8 cellular contexts compared by ENCODE assay signal in the genomic region with DNA sequence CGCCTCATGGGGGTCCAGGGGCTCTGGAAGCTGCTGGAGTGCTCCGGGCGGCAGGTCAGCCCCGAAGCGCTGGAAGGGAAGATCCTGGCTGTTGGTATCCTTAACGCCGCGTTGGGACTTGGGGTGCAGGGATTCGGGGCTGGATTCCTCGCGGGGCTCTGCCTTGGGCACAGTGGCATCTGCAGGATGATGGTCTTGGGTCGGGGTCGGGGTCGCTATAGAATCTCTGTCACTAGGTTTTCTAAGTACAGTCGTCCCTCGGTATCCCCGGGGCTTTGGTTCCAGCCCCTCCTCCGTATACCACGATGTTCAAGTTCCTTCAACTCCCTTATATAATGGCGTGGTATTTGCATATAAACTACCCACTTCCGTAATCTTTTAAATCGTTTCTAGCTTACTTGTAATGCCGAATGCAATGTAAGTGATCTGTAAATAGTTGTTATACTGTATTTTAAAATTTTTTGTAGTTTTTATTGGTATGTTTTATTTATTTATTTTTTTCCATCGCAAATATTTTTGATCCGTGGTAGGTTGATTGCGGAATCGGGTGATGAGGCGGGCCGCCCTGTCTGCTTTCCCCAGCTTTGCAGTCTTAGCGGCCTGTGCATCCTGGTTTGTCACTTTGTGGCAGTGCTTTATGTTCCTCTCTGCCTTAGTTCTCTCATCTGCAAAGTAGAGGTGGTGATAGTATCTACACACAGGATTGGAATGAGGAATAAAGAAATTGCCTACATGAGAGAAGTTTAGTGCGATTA. TPM values are rescaled to one million over a fixed set of nuclear protein-coding genes. Genes with fewer than 3 reads are reported as not detected.
DNase-seq lines count a peak whose midpoint lies in the region; ATAC-seq, FAIRE-seq and TF ChIP-seq lines count a peak whose summit lies in the region.

No MANE protein-coding gene starts in this region.

- H3K27ac ChIP-seq in pancreas: peak overlapping the region; percentile 97 to 99 (median 98)

- H3K4me3 Mint-ChIP-seq in Calu3 (ENCODE audit: low read depth, unreplicated experiment): peak overlapping the region; percentile 70
- H3K4me3 Mint-ChIP-seq in activated naive CD4-positive, alpha-beta T cell treated with anti-CD3 and anti-CD28 coated beads for 36 hours: peak overlapping the region; percentile 92
- peak overlapping the region; percentile 96 for H3K4me3 Mint-ChIP-seq in glutamatergic neuron (ENCODE audit: unreplicated experiment)

- H3K4me3 ChIP-seq in pancreas: peak overlapping the region; percentile 64 to 93 (median 84)

- 0% methylated on average over 31 of the region's 31 CpGs for WGBS in pancreas, 2 donors

- no peaks in the 10 kb centered on the region for H3K27me3 Mint-ChIP-seq in Calu3 (ENCODE audit: unreplicated experiment)
- no peaks in the 10 kb centered on the region for H3K27me3 Mint-ChIP-seq in activated naive CD4-positive, alpha-beta T cell treated with anti-CD3 and anti-CD28 coated beads for 36 hours (ENCODE audit: low read depth)
- H3K27me3 Mint-ChIP-seq in glutamatergic neuron (ENCODE audit: unreplicated experiment): peaks cover 7% of the 10 kb centered on the region

- no peaks in the 10 kb centered on the region for H3K9me3 Mint-ChIP-seq in Calu3 (ENCODE audit: low read depth, unreplicated experiment)
- no peaks in the 10 kb centered on the region for H3K9me3 Mint-ChIP-seq in activated naive CD4-positive, alpha-beta T cell treated with anti-CD3 and anti-CD28 coated beads for 36 hours
- peaks cover 15% of the 10 kb centered on the region for H3K9me3 Mint-ChIP-seq in glutamatergic neuron (ENCODE audit: unreplicated experiment)

- H3K9me3 ChIP-seq in pancreas: no peaks in the 10 kb centered on the region

- DNase-seq in Calu3 (no peak), RKO (ENCODE audit: low spot score) (peak; percentile 80), glutamatergic neuron (no peak), pancreas (peak in 3 of 6 donors; percentile 26 to 69 (median 34)), epidermal melanocyte (ENCODE audit: insufficient read length, low spot score) (no peak)
- DNase-seq in activated naive CD4-positive, alpha-beta T cell treated with anti-CD3 and anti-CD28 coated beads for 36 hours: peak; percentile 64

- no peaks in the 10 kb centered on the region for H3K27me3 ChIP-seq in pancreas

- peaks cover 31% of the 10 kb centered on the region for H3K36me3 Mint-ChIP-seq in Calu3 (ENCODE audit: insufficient read depth, unreplicated experiment)
- H3K36me3 Mint-ChIP-seq in activated naive CD4-positive, alpha-beta T cell treated with anti-CD3 and anti-CD28 coated beads for 36 hours (ENCODE audit: low read depth): peaks cover 2% of the 10 kb centered on the region
- H3K36me3 Mint-ChIP-seq in glutamatergic neuron (ENCODE audit: unreplicated experiment): no peaks in the 10 kb centered on the region

- no peaks in the 10 kb centered on the region for H3K4me1 Mint-ChIP-seq in Calu3 (ENCODE audit: low read depth, unreplicated experiment)
- H3K4me1 Mint-ChIP-seq in activated naive CD4-positive, alpha-beta T cell treated with anti-CD3 and anti-CD28 coated beads for 36 hours (ENCODE audit: low read depth): peaks cover 35% of the 10 kb centered on the region
- peaks cover 9% of the 10 kb centered on the region for H3K4me1 Mint-ChIP-seq in glutamatergic neuron (ENCODE audit: low read depth, unreplicated experiment)

- no peak for FAIRE-seq in pancreas (lab: Jason Lieb, UNC)

- peak overlapping the region; percentile 36 for H3K27ac Mint-ChIP-seq in Calu3 (ENCODE audit: unreplicated experiment)
- peak overlapping the region; percentile 96 for H3K27ac Mint-ChIP-seq in activated naive CD4-positive, alpha-beta T cell treated with anti-CD3 and anti-CD28 coated beads for 36 hours
- H3K27ac Mint-ChIP-seq in glutamatergic neuron (ENCODE audit: unreplicated experiment): peak overlapping the region; percentile 97

- CTCF ChIA-PET in Calu3 (lab: Charles Lee): interaction anchor here (0.6 kb wide), 1 partner anchor 252 kb away, joined by 3 read pairs; no protein-coding TSS in a partner anchor
- CTCF ChIA-PET in activated naive CD4-positive, alpha-beta T cell treated with anti-CD3 and anti-CD28 coated beads for 36 hours (lab: Charles Lee): interaction anchor here (0.7 to 4.5 kb wide), 9 partner anchors 24 to 264 kb away, joined by 3 to 23 read pairs (median 4); a partner anchor contains a TSS

- intact Hi-C loops in Calu3 (cut with micrococcal nuclease; ENCODE audit: unreplicated experiment) (loop anchor here (1.0 to 5.0 kb wide), 3 partner anchors 120 to 266 kb away; a partner anchor contains a TSS), pancreas (cut with DNase I) (no loop called here)
- intact Hi-C loops in activated naive CD4-positive, alpha-beta T cell treated with anti-CD3 and anti-CD28 coated beads for 36 hours (cut with micrococcal nuclease): loop anchor here (1.0 to 5.0 kb wide), 5 partner anchors 117 to 1219 kb away; no protein-coding TSS in a partner anchor

- ATAC-seq in GM19467 (IDR thresholded peaks at IDR 0.05; ENCODE audit: unreplicated experiment): peak; percentile 35
- ATAC-seq in HG03558 (IDR thresholded peaks at IDR 0.05; ENCODE audit: extremely low read depth, unreplicated experiment): peak; percentile 24
- peak; percentile 38 to 69 (median 50) for ATAC-seq in pancreas

- H3K36me3 ChIP-seq in pancreas: no peaks in the 10 kb centered on the region

- TF ChIP-seq CTCF in Calu3 (IDR thresholded peaks at IDR 0.05; ENCODE audit: unreplicated experiment) (no peak), glutamatergic neuron (IDR thresholded peaks at IDR 0.05; ENCODE audit: partially characterized antibody, unreplicated experiment) (no peak), pancreas (IDR thresholded peaks at IDR 0.05) (no peak)

- BruUV-seq in Calu3 (replicated peaks; lab: Mats Ljungman, UMichigan): TSS peak; percentile 42

- H3K4me1 ChIP-seq in pancreas: peaks cover 0 to 11% (median 11%) of the 10 kb centered on the region in 3 donors

RNA-seq across cellular contexts. Expression of a gene that starts 0.6 kb away (rescaled TPM):
- total RNA-seq in Calu3 (2022) (14.7 and 15.6 TPM in 2 replicates), glutamatergic neuron (ENCODE audit: unreplicated experiment) (40.8 TPM), pancreas (10 to 100 TPM; 17.5 to 29.3 (median 22.3) TPM)
- total RNA-seq in activated naive CD4-positive, alpha-beta T cell treated with anti-CD3 and anti-CD28 coated beads for 36 hours: 10 to 100 TPM; 52.0 to 54.0 TPM
- polyA plus RNA-seq in pancreas: 10 to 100 TPM; 64.1 to 85.4 TPM

RNA-seq across cellular contexts. Expression of a gene that starts 47.5 kb away (rescaled TPM):
- total RNA-seq in Calu3 (2022) (11.0 and 12.6 TPM in 2 replicates), glutamatergic neuron (ENCODE audit: unreplicated experiment) (39.2 TPM), pancreas (10 to 100 TPM in 4 of 6 donors, 1 to 10 TPM in 2; 8.2 to 12.3 (median 10.7) TPM)
- total RNA-seq in activated naive CD4-positive, alpha-beta T cell treated with anti-CD3 and anti-CD28 coated beads for 36 hours: 10 to 100 TPM in 1 of 2 experiments, 1 to 10 TPM in 1; 9.9 to 11.1 TPM
- polyA plus RNA-seq in pancreas: 10 to 100 TPM; 13.2 to 14.1 TPM

RNA-seq across cellular contexts. Expression of a gene that starts 47.7 kb away (rescaled TPM):
- 1.9 and 2.3 TPM in 2 replicates for total RNA-seq in Calu3 (2022)
- 1 to 10 TPM; 2.1 to 3.7 TPM for total RNA-seq in activated naive CD4-positive, alpha-beta T cell treated with anti-CD3 and anti-CD28 coated beads for 36 hours
- total RNA-seq in glutamatergic neuron (ENCODE audit: unreplicated experiment): 17.5 TPM
- 1 to 10 TPM in 3 of 6 donors, under 1 TPM in 3; 0.60 to 4.2 (median 0.87) TPM for total RNA-seq in pancreas
- 1 to 10 TPM; 1.2 to 1.3 TPM for polyA plus RNA-seq in pancreas

Comparison
In these comparisons a context has a peak if more than half of its experiments do, and no peak if none do; other contexts are left out.
1. DNase-seq: peak in RKO (single experiment) and activated naive CD4-positive, alpha-beta T cell treated with anti-CD3 and anti-CD28 coated beads for 36 hours (single experiment); none in Calu3 (single experiment), glutamatergic neuron (single experiment) and epidermal melanocyte (single experiment).
2. H3K27ac Mint-ChIP-seq: peak in every context shown above with its lines; median percentile 97 in glutamatergic neuron; 96 in activated naive CD4-positive, alpha-beta T cell treated with anti-CD3 and anti-CD28 coated beads for 36 hours; 36 in Calu3.
3. intact Hi-C loops: an anchor here in Calu3 (1.0 to 5.0 kb wide) and activated naive CD4-positive, alpha-beta T cell treated with anti-CD3 and anti-CD28 coated beads for 36 hours (1.0 to 5.0 kb wide); none called in pancreas.
4. Peak in every context shown above with its lines, with median percentiles within 50 percentile points of each other: H3K4me3 Mint-ChIP-seq and ATAC-seq.